17 cellular contexts compared by ENCODE assay signal in genomic region chr5:115758356-115758755, GRCh38. TPM values are rescaled to one million over a fixed set of nuclear protein-coding genes. Genes with fewer than 3 reads are reported as not detected.
DNase-seq lines count a peak whose midpoint lies in the region; ATAC-seq, FAIRE-seq and TF ChIP-seq lines count a peak whose summit lies in the region.
"Had no signal": no experiment of that assay in that cellular context is flagged by ENCODE, and none has a peak within 500 bp of the region (broad histone marks: within the 10 kb centered on the region; RNA-seq: fewer than 3 reads in every experiment).

No MANE protein-coding gene starts in this region.

- 73 to 83% methylated on average over 5 of the region's 5 CpGs for WGBS in lower leg skin, 2 donors

- no peak for TF ChIP-seq CTCF in kidney epithelial cell (IDR thresholded peaks at IDR 0.05; ENCODE audit: insufficient read depth, low read length, poor library complexity, severe bottlenecking)
- no peak for TF ChIP-seq CTCF in lower leg skin (IDR thresholded peaks at IDR 0.05)

- no peak for FAIRE-seq in GM19239 (lab: Jason Lieb, UNC)
- FAIRE-seq: K562 had no signal

- H3K36me3 ChIP-seq in kidney epithelial cell (ENCODE audit: control insufficient read depth, insufficient read depth, low read length) = no peaks in the 10 kb centered on the region
- H3K36me3 ChIP-seq: left ventricle myocardium inferior had no signal

- intact Hi-C loops in lower leg skin (cut with DNase I; ENCODE audit: low total_unique reads) = no loop called here
- intact Hi-C loops in sciatic nerve (cut with DNase I) = no loop called here

- ATAC-seq in GM18520 (IDR thresholded peaks at IDR 0.05; ENCODE audit: unreplicated experiment) (peak; percentile 83), GM21619 (IDR thresholded peaks at IDR 0.05; ENCODE audit: unreplicated experiment) (peak; percentile 83), sciatic nerve (no peak)
- ATAC-seq: K562; naive thymus-derived CD8-positive, alpha-beta T cell; T-cell had no signal

- H3K4me3 ChIP-seq in kidney epithelial cell (ENCODE audit: low read depth, low read length) (no peak overlapping the region), lower leg skin (ENCODE audit: low read depth, poor library complexity, severe bottlenecking) (no peak overlapping the region)
- H3K4me3 ChIP-seq: K562, left ventricle myocardium inferior had no signal

- H3K27me3 ChIP-seq in kidney epithelial cell (ENCODE audit: control insufficient read depth, insufficient read depth, low read length) = no peaks in the 10 kb centered on the region

- TF ChIP-seq POLR2A in lower leg skin (IDR thresholded peaks at IDR 0.05) = no peak

- DNase-seq in HK-2 (ENCODE audit: unreplicated experiment) (peak; percentile 46), kidney epithelial cell (ENCODE audit: low read depth) (peak; percentile 50), GM19239 (ENCODE audit: insufficient read length, low spot score) (no peak), lower leg skin (ENCODE audit: low spot score in 2 of 2) (no peak), sciatic nerve (ENCODE audit: low spot score) (no peak)
- DNase-seq: activated CD4-positive, alpha-beta T cell treated with anti-CD3 and anti-CD28 coated beads for 1 hour; aorta; cortex of kidney; hippocampal formation; left ventricle myocardium inferior; naive thymus-derived CD8-positive, alpha-beta T cell; NCI-H1436; NCI-H524; T-cell had no signal

RNA-seq across cellular contexts. Expression of gene CDO1, which starts 58.1 kb away (rescaled TPM):
- total RNA-seq in kidney epithelial cell (9.7 and 11.7 TPM in 2 replicates), lower leg skin (10 to 100 TPM in 2 of 4 donors, 1 to 10 TPM in 2; 3.5 to 17.9 (median 8.9) TPM), sciatic nerve (72.8 TPM)
- total RNA-seq: naive thymus-derived CD8-positive, alpha-beta T cell had no signal

Comparison
In these comparisons a context has a peak if more than half of its experiments do, and no peak if none do; other contexts are left out.
1. DNase-seq: peak in HK-2 (single experiment) and kidney epithelial cell (single experiment); none in GM19239 (single experiment), lower leg skin (0 of 2) and sciatic nerve (single experiment).